In the genomic region with DNA sequence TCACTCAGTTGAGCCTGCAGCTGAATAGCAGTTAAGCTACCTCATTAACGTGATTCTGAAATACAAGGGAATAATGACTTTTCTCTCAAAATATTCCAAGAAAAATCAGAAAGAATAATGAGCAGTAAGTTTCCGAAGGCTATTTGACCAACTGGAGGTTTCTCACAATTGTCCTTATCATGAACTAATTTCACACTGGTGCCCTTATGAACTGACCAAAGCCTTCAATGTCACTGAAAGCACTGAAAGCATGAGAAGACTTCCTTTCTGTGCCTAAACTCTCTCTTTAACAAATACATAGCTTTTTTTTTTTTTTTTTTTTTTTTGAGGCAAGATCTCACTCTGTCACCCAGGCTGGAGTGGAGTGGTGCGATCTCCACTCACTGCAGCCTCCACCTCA, we compare ENCODE assay signal across 26 cellular contexts.
"Had no signal": no experiment of that assay in that cellular context is flagged by ENCODE, and none has a peak within 500 bp of the region (broad histone marks: within the 10 kb centered on the region; RNA-seq: fewer than 3 reads in every experiment).

No MANE protein-coding gene starts in this region.

- H3K9me3 ChIP-seq: colonic mucosa, esophagus muscularis mucosa, gastroesophageal sphincter, heart left ventricle, left lung, right lobe of liver, stomach, thyroid gland, vagina had no signal

- FAIRE-seq: kidney, small intestine had no signal

- H3K4me2 ChIP-seq: hepatocyte had no signal

- H2AFZ ChIP-seq: hepatocyte, parathyroid adenoma had no signal

- H3K9ac ChIP-seq: parathyroid adenoma had no signal

- H3K36me3 ChIP-seq: colonic mucosa, right lobe of liver, thyroid gland, vagina had no signal

- H3K27me3 ChIP-seq: colonic mucosa, esophagus muscularis mucosa, foreskin keratinocyte, gastroesophageal sphincter, heart left ventricle, hepatocyte, left lung, right lobe of liver, stomach, thyroid gland, vagina had no signal

- DNase-seq: colonic mucosa; effector CD8-positive, alpha-beta T cell; endodermal cell; foreskin keratinocyte; heart left ventricle; kidney; left lung; mesendoderm; midbrain; naive thymus-derived CD4-positive, alpha-beta T cell; right lobe of liver; small intestine; stimulated activated CD4-positive, alpha-beta T cell treated with anti-CD3 and anti-CD28 coated beads, Interleukin-15, amount 100 ng/mL, for 24 hours; stimulated activated CD4-positive, alpha-beta T cell treated with anti-CD3 and anti-CD28 coated beads, Interleukin-4, amount 100 ng/mL, for 1 hour; stimulated activated CD8-positive, alpha-beta memory T cell treated with anti-CD3 and anti-CD28 coated beads, Interleukin-4, amount 100 ng/mL, for 48 hours; stimulated activated naive CD4-positive, alpha-beta T cell treated with Interleukin-2 at 50 U/mL for 16 hours; stomach; thyroid gland; trophoblast cell had no signal

- H3K27me3 Mint-ChIP-seq: dendritic cell treated with granulocyte-macrophage colony-stimulating factor and Interleukin-4, amounts not matched to agents 40 ng/mL and 50 ng/mL, for 4 days; naive thymus-derived CD4-positive, alpha-beta T cell; progenitor cell of endocrine pancreas had no signal

- H3K27ac Mint-ChIP-seq: dendritic cell treated with granulocyte-macrophage colony-stimulating factor and Interleukin-4, amounts not matched to agents 40 ng/mL and 50 ng/mL, for 4 days; endodermal cell; naive thymus-derived CD4-positive, alpha-beta T cell had no signal

- H3K4me3 ChIP-seq: colonic mucosa, esophagus muscularis mucosa, gastroesophageal sphincter, heart left ventricle, hepatocyte, left lung, right lobe of liver, stomach, thyroid gland, vagina had no signal

- H3K9me3 Mint-ChIP-seq: dendritic cell treated with granulocyte-macrophage colony-stimulating factor and Interleukin-4, amounts not matched to agents 40 ng/mL and 50 ng/mL, for 4 days; naive thymus-derived CD4-positive, alpha-beta T cell had no signal

- H3K4me1 ChIP-seq: colonic mucosa, foreskin keratinocyte, parathyroid adenoma, vagina had no signal

- ATAC-seq: foreskin keratinocyte; gastroesophageal sphincter; heart left ventricle; left lung; naive thymus-derived CD4-positive, alpha-beta T cell; right lobe of liver had no signal

- H3K4me3 Mint-ChIP-seq: dendritic cell treated with granulocyte-macrophage colony-stimulating factor and Interleukin-4, amounts not matched to agents 40 ng/mL and 50 ng/mL, for 4 days; endodermal cell; naive thymus-derived CD4-positive, alpha-beta T cell had no signal

- H3K27ac ChIP-seq: colonic mucosa, esophagus muscularis mucosa, foreskin keratinocyte, gastroesophageal sphincter, heart left ventricle, hepatocyte, left lung, parathyroid adenoma, right lobe of liver, stomach, thyroid gland, vagina had no signal
